ENCODE assay signal across 7 cellular contexts in the genomic region with DNA sequence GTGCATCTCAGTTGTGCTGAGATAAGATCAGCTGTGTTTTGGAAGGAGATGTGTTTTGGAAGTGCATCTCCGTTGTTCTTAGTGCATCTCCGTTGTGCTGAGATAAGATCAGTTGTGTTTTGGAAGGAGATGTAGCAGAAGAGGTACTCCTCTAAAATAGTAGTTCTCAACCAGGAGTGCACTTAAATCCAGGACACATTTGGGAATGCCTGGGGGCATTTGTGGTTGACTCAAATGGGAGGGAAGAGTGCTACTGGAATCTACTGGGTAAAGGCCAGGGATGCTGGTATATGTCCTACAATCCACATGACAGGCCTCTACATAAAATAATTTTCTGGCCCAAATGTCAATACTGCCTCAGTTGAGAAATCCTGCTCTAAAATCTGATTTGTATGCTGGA.
"Had no signal": no experiment of that assay in that cellular context is flagged by ENCODE, and none has a peak within 500 bp of the region (broad histone marks: within the 10 kb centered on the region; RNA-seq: fewer than 3 reads in every experiment).

No MANE protein-coding gene starts in this region.

- ATAC-seq: GM12878 had no signal

- H3K4me3 ChIP-seq: GM12878 had no signal

- FAIRE-seq: G401.6, GM12891, GM18507, GM19239 had no signal

- DNase-seq: GDM1, GF-D8 had no signal
